8 cellular contexts compared by ENCODE assay signal in genomic region chr6:13336553-13336952, GRCh38. TPM values are rescaled to one million over a fixed set of nuclear protein-coding genes. Genes with fewer than 3 reads are reported as not detected.
DNase-seq lines count a peak whose midpoint lies in the region; ATAC-seq and TF ChIP-seq lines count a peak whose summit lies in the region.

No MANE protein-coding gene starts in this region.

- no peaks in the 10 kb centered on the region for H3K36me3 ChIP-seq in prostate gland
- H3K36me3 ChIP-seq in vagina = no peaks in the 10 kb centered on the region

- peak; percentile 26 for DNase-seq in NCI-H1417 treated with DMSO at 0.1 percent for 48 hours (lab: John Stamatoyannopoulos, UW)
- DNase-seq in SW 1271 (lab: John Stamatoyannopoulos, UW) = peak; percentile 11 to 80
- peak; percentile 64 for DNase-seq in activated naive CD8-positive, alpha-beta T cell treated with anti-CD3 and anti-CD28 coated beads, Interleukin-2, amount 50 U/mL, for 16 hours (ENCODE audit: low read depth, low spot score)
- peak; percentile 77 for DNase-seq in cardiac septum (ENCODE audit: low spot score)
- peak; percentile 74 for DNase-seq in prostate gland (ENCODE audit: low spot score)
- no peak for DNase-seq in vagina (ENCODE audit: extremely low spot score in 2 of 2)

- no peak for ATAC-seq in HG02763 (IDR thresholded peaks at IDR 0.05; ENCODE audit: unreplicated experiment)

- intact Hi-C loops in cardiac septum (cut with DNase I) = loop anchor here (1.0 to 5.0 kb wide), 3 partner anchors 151 to 238 kb away; partner anchors contain the start of genes GFOD1 and SIRT5
- intact Hi-C loops in prostate gland (cut with DNase I) = loop anchor here (2.0 to 5.0 kb wide), 2 partner anchors 151 to 202 kb away; partner anchors contain the start of gene GFOD1
- intact Hi-C loops in vagina (cut with DNase I) = loop anchor here (5.0 kb wide), 1 partner anchor 201 kb away; no protein-coding TSS in a partner anchor

- no peak for TF ChIP-seq POLR2A in prostate gland (IDR thresholded peaks at IDR 0.05)
- no peak for TF ChIP-seq POLR2A in vagina (IDR thresholded peaks at IDR 0.05)

- H3K4me3 ChIP-seq in prostate gland (no peak overlapping the region), vagina (no peak overlapping the region)

- no peak overlapping the region for H3K27ac ChIP-seq in prostate gland
- no peak overlapping the region for H3K27ac ChIP-seq in vagina

- H3K4me1 ChIP-seq in prostate gland (replicated peaks) (no peaks in the 10 kb centered on the region), vagina (peaks cover 8% of the 10 kb centered on the region)

- WGBS in prostate gland = 26% methylated on average over 11 of the region's 11 CpGs

- H3K9me3 ChIP-seq in prostate gland (no peaks in the 10 kb centered on the region), vagina (no peaks in the 10 kb centered on the region)

- TF ChIP-seq CTCF in GM12873 (IDR thresholded peaks at IDR 0.05; ENCODE audit: insufficient read depth, low read depth, low read length, missing control alignments) = peak; percentile 91
- peak; percentile 88 to 92 (median 91) for TF ChIP-seq CTCF in prostate gland (IDR thresholded peaks at IDR 0.05)
- peak; percentile 84 to 97 (median 84) for TF ChIP-seq CTCF in vagina (IDR thresholded peaks at IDR 0.05)

- H3K27me3 ChIP-seq in prostate gland (replicated peaks; ENCODE audit: insufficient read depth) (no peaks in the 10 kb centered on the region), vagina (no peaks in the 10 kb centered on the region)

RNA-seq across cellular contexts. Expression of gene TBC1D7, which starts 8.2 kb away (rescaled TPM):
- total RNA-seq in cardiac septum (30.5 TPM), prostate gland (10 to 100 TPM; 11.6 to 27.9 TPM), vagina (13.0 TPM)

Comparison
In these comparisons a context has a peak if more than half of its experiments do, and no peak if none do; other contexts are left out.
1. DNase-seq: peak in NCI-H1417 treated with DMSO at 0.1 percent for 48 hours (single experiment), SW 1271 (2 of 2), activated naive CD8-positive, alpha-beta T cell treated with anti-CD3 and anti-CD28 coated beads, Interleukin-2, amount 50 U/mL, for 16 hours (single experiment), cardiac septum (single experiment) and prostate gland (single experiment); none in vagina (0 of 2).
2. Peak in every context shown above with its lines, with median percentiles within 50 percentile points of each other: CTCF ChIP-seq.